Comparison of ENCODE assay signal across 22 cellular contexts in genomic region chr5:149017669-149018068, GRCh38.
"Had no signal": no experiment of that assay in that cellular context is flagged by ENCODE, and none has a peak within 500 bp of the region (broad histone marks: within the 10 kb centered on the region; RNA-seq: fewer than 3 reads in every experiment).

No MANE protein-coding gene starts in this region.

- H3K27ac ChIP-seq: HL-60, KMS-11, SJSA1, SK-N-MC had no signal

- H3K4me3 Mint-ChIP-seq: IgD-negative memory B cell; T-helper 1 cell treated with Interleukin-12 subunit alpha and Interleukin-12 subunit beta and Interleukin-4 antibody, amounts not matched to agents 30 μg/mL and 1 μg/mL, for 36 hours had no signal

- ATAC-seq: K562 had no signal

- H3K9me3 Mint-ChIP-seq: T-helper 1 cell treated with Interleukin-12 subunit alpha and Interleukin-12 subunit beta and Interleukin-4 antibody, amounts not matched to agents 30 μg/mL and 1 μg/mL, for 36 hours had no signal

- H3K36me3 Mint-ChIP-seq: IgD-negative memory B cell had no signal

- H3K4me1 Mint-ChIP-seq: IgD-negative memory B cell had no signal

- DNase-seq: MV-4-11, NCI-H1048, NCI-H1105, NCI-H1436 treated with DMSO at 0.1 percent for 48 hours, NCI-H1694, NCI-H187 treated with DMSO at 0.1 percent for 48 hours, NCI-H2029 treated with DMSO at 0.1 percent for 48 hours, NCI-H2171, NCI-H226, NCI-H446, NCI-H510A, NCI-H524 treated with DMSO at 0.1 percent for 48 hours, Right ventricle myocardium superior, RPMI8226, SIG-M5 had no signal

- H3K27ac Mint-ChIP-seq: IgD-negative memory B cell; T-helper 1 cell treated with Interleukin-12 subunit alpha and Interleukin-12 subunit beta and Interleukin-4 antibody, amounts not matched to agents 30 μg/mL and 1 μg/mL, for 36 hours had no signal
